25 cellular contexts compared by ENCODE assay signal in genomic region chr3:36457667-36458066, GRCh38.
DNase-seq lines count a peak whose midpoint lies in the region; ATAC-seq and TF ChIP-seq lines count a peak whose summit lies in the region.
"Had no signal": no experiment of that assay in that cellular context is flagged by ENCODE, and none has a peak within 500 bp of the region (broad histone marks: within the 10 kb centered on the region; RNA-seq: fewer than 3 reads in every experiment).

No MANE protein-coding gene starts in this region.

- H3K4me1 ChIP-seq in heart left ventricle (peaks cover 0 to 8% (median 0%) of the 10 kb centered on the region in 12 donors), thoracic aorta (ENCODE audit: control insufficient read depth in 1 of 2, low read depth in 2 of 2) (peaks cover 19 to 37% of the 10 kb centered on the region in 2 donors)
- H3K4me1 ChIP-seq: SJCRH30 had no signal

- H3K27me3 ChIP-seq in heart left ventricle (no peaks in the 10 kb centered on the region), thoracic aorta (replicated peaks; ENCODE audit: insufficient read depth) (no peaks in the 10 kb centered on the region)
- H3K27me3 ChIP-seq: SJCRH30 had no signal

- H3K9me3 ChIP-seq in heart left ventricle (no peaks in the 10 kb centered on the region), thoracic aorta (no peaks in the 10 kb centered on the region)
- H3K9me3 ChIP-seq: SJCRH30 had no signal

- intact Hi-C loops in heart left ventricle (cut with DNase I) (no loop called here), Right ventricle myocardium superior (cut with DNase I) (no loop called here)

- TF ChIP-seq POLR2A in heart left ventricle (IDR thresholded peaks at IDR 0.05), result no peak
- no peak for TF ChIP-seq POLR2A in erythroblast (IDR thresholded peaks at IDR 0.05; ENCODE audit: low read length)

- WGBS in heart left ventricle, 4 donors, result 62 to 80% (median 72%) methylated on average over 5 of the region's 5 CpGs

- ATAC-seq in heart left ventricle, result peak in 1 of 4 donors; percentile 31
- ATAC-seq in Right ventricle myocardium superior (ENCODE audit: poor library complexity), result no peak
- peak; percentile 73 for ATAC-seq in thoracic aorta (ENCODE audit: insufficient number of reproducible peaks, low FRiP score, low read depth)
- ATAC-seq: CD8-positive, alpha-beta T cell; GM23338; HCT116; Panc1 had no signal

- H3K27ac ChIP-seq in heart left ventricle, result no peak overlapping the region
- peak overlapping the region in 1 of 2 donors; percentile 54 for H3K27ac ChIP-seq in thoracic aorta
- H3K27ac ChIP-seq: 22Rv1, SJCRH30 had no signal

- no peak overlapping the region for H3K4me3 ChIP-seq in heart left ventricle
- no peak overlapping the region for H3K4me3 ChIP-seq in foreskin fibroblast (ENCODE audit: low read depth in 1 of 2, low read length in 2 of 2)
- H3K4me3 ChIP-seq in thoracic aorta, result no peak overlapping the region
- H3K4me3 ChIP-seq: GM23338, SJCRH30 had no signal

- H3K36me3 ChIP-seq in heart left ventricle, result no peaks in the 10 kb centered on the region
- H3K36me3 ChIP-seq in thoracic aorta, result no peaks in the 10 kb centered on the region
- H3K36me3 ChIP-seq: SJCRH30 had no signal

- DNase-seq in heart left ventricle, result peak in 4 of 5 donors; percentile 27 to 52 (median 43)
- no peak for DNase-seq in Right ventricle myocardium superior
- DNase-seq in MV-4-11 (lab: John Stamatoyannopoulos, UW), result peak; percentile 28
- peak; percentile 43 to 68 for DNase-seq in foreskin fibroblast
- DNase-seq in thoracic aorta (ENCODE audit: low spot score), result no peak
- no peak for DNase-seq in iPS-NIHi7 (ENCODE audit: extremely low spot score)
- DNase-seq in activated T-cell treated with anti-CD3 and anti-CD28 coated beads for 4 hours, result no peak
- DNase-seq in erythroblast (lab: John Stamatoyannopoulos, UW), result no peak
- DNase-seq: ACHN; AML-193; C1 segment of cervical spinal cord; CD8-positive, alpha-beta T cell; DND-41; KG1; NCI-H1105; NCI-H2029 treated with DMSO at 0.1 percent for 48 hours; NCI-H2171; NCI-H345; NCI-H524; NCI-H774; SJCRH30 had no signal

- TF ChIP-seq CTCF in heart left ventricle (IDR thresholded peaks at IDR 0.05) (no peak), foreskin fibroblast (IDR thresholded peaks at IDR 0.05; ENCODE audit: low read depth, low read length) (no peak), thoracic aorta (IDR thresholded peaks at IDR 0.05) (no peak)

Comparison
In these comparisons a context has a peak if more than half of its experiments do, and no peak if none do; other contexts are left out.
1. DNase-seq: peak in heart left ventricle (4 of 5), MV-4-11 (single experiment) and foreskin fibroblast (2 of 2); none in Right ventricle myocardium superior (single experiment), thoracic aorta (single experiment), iPS-NIHi7 (single experiment), activated T-cell treated with anti-CD3 and anti-CD28 coated beads for 4 hours (single experiment) and erythroblast (0 of 2).